10 cellular contexts compared by ENCODE assay signal in genomic region chr1:114093624-114094302, GRCh38. TPM values are rescaled to one million over a fixed set of nuclear protein-coding genes. Genes with fewer than 3 reads are reported as not detected.
DNase-seq lines count a peak whose midpoint lies in the region; ATAC-seq and TF ChIP-seq lines count a peak whose summit lies in the region.
"Had no signal": no experiment of that assay in that cellular context is flagged by ENCODE, and none has a peak within 500 bp of the region (broad histone marks: within the 10 kb centered on the region; RNA-seq: fewer than 3 reads in every experiment).

No MANE protein-coding gene starts in this region.

- DNase-seq in GM10266 (ENCODE audit: extremely low spot score) (no peak), LNCaP clone FGC (ENCODE audit: low read depth) (peak; percentile 25), choroid plexus epithelial cell (ENCODE audit: low read depth) (peak; percentile 29), psoas muscle (no peak), G401 (ENCODE audit: low spot score) (no peak), NCI-H187 (lab: John Stamatoyannopoulos, UW) (no peak)
- DNase-seq: kidney, NCI-H1092 treated with DMSO at 0.1 percent for 48 hours had no signal

- WGBS in psoas muscle, 3 donors = 82 to 86% (median 86%) methylated on average over 4 of the region's 4 CpGs

- H3K36me3 ChIP-seq in psoas muscle (ENCODE audit: insufficient read depth in 1 of 2, low read depth in 1 of 2) = no peaks in the 10 kb centered on the region

- H3K4me3 ChIP-seq in LNCaP clone FGC (ENCODE audit: low read depth, low read length) (no peak overlapping the region), choroid plexus epithelial cell (ENCODE audit: low read depth, low read length) (no peak overlapping the region), psoas muscle (no peak overlapping the region)

- ATAC-seq in psoas muscle (peak; percentile 22 to 51 (median 38)), GM18502 (IDR thresholded peaks at IDR 0.05; ENCODE audit: poor library complexity, unreplicated experiment) (no peak)

- H3K27me3 ChIP-seq in psoas muscle (ENCODE audit: insufficient read depth in 3 of 3, low read length in 2 of 3) = no peaks in the 10 kb centered on the region

- peak; percentile 25 for TF ChIP-seq CTCF in GM10266 (IDR thresholded peaks at IDR 0.05; ENCODE audit: control insufficient read depth, insufficient read depth, low read depth, missing control alignments)
- TF ChIP-seq CTCF in LNCaP clone FGC (IDR thresholded peaks at IDR 0.05; ENCODE audit: control insufficient read depth, extremely low read depth, insufficient read depth) = no peak
- peak; percentile 16 for TF ChIP-seq CTCF in choroid plexus epithelial cell (conservative IDR thresholded peaks at IDR 0.05; ENCODE audit: low read depth, low read length)
- TF ChIP-seq CTCF in psoas muscle (IDR thresholded peaks at IDR 0.05) = no peak

- intact Hi-C loops in psoas muscle (cut with DNase I) = no loop called here

- no peaks in the 10 kb centered on the region for H3K9me3 ChIP-seq in psoas muscle

- peaks cover 17% of the 10 kb centered on the region for H3K4me1 ChIP-seq in psoas muscle

- H3K27ac ChIP-seq in psoas muscle = no peak overlapping the region

- in situ Hi-C loops in G401 (cut with HindIII; ENCODE audit: low sequenced_read_pairs) = no loop called here

RNA-seq across cellular contexts. Expression of gene SYT6, which starts 59.9 kb away (rescaled TPM):
- under 1 TPM; 0.10 to 0.81 (median 0.47) TPM for total RNA-seq in psoas muscle
- under 1 TPM; 0.03 to 0.42 (median 0.10) TPM for polyA plus RNA-seq in psoas muscle
- not detected in 2 replicates for total RNA-seq in G401 (2014; rRNA removed; shearing (Covaris generic))
- total RNA-seq: pulmonary artery endothelial cell had no signal

Comparison
In these comparisons a context has a peak if more than half of its experiments do, and no peak if none do; other contexts are left out.
1. DNase-seq: peak in LNCaP clone FGC (single experiment) and choroid plexus epithelial cell (single experiment); none in GM10266 (single experiment), psoas muscle (0 of 2), G401 (single experiment) and NCI-H187 (0 of 2).
2. CTCF ChIP-seq: peak in GM10266 (single experiment) and choroid plexus epithelial cell (single experiment); none in LNCaP clone FGC (single experiment) and psoas muscle (single experiment).